Comparison of ENCODE assay signal across 8 cellular contexts in the genomic region with DNA sequence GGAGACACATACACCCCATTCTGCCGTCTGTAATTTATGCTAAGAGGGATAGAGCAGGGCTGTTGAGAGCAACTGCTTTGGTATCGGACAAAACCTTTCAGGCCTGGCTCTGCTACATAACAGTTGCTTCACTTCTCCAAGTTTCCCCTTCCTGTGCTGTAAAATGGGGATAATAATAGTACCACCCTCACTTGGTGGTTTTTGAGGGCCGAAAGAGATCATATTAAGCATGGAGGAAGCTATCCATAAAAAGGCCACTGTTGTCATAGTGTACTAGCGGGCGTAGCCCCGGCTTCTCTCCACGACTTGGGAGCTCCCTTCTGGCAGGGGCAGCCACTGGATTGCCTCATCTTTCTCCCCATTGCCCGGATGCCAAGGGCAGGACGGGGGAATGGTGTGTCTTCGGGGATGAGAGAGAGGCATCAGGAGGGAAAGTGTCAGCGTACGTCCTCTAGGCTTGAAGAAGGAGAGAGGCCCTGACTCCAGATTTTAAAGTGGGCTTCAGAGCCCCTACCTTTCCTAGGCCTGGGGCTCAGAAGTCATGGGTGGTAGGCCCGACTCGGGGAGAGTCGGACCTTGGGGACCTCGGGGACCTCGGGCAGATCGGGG. TPM values are rescaled to one million over a fixed set of nuclear protein-coding genes. Genes with fewer than 3 reads are reported as not detected.
DNase-seq lines count a peak whose midpoint lies in the region; ATAC-seq and TF ChIP-seq lines count a peak whose summit lies in the region.

No MANE protein-coding gene starts in this region.

- TF ChIP-seq CTCF in AG09309 (IDR thresholded peaks at IDR 0.05; ENCODE audit: control insufficient read depth, insufficient read depth, low read depth, low read length, missing control alignments) (no peak), MCF 10A (IDR thresholded peaks at IDR 0.05; ENCODE audit: unreplicated experiment) (no peak), mesothelial cell of epicardium (IDR thresholded peaks at IDR 0.05; ENCODE audit: unreplicated experiment) (no peak)

- peaks cover 33% of the 10 kb centered on the region for H3K36me3 Mint-ChIP-seq in MCF 10A (ENCODE audit: insufficient read depth, unreplicated experiment)
- H3K36me3 Mint-ChIP-seq in mesothelial cell of epicardium, result no peaks in the 10 kb centered on the region

- peaks cover 22% of the 10 kb centered on the region for H3K4me1 Mint-ChIP-seq in MCF 10A (ENCODE audit: insufficient read depth, unreplicated experiment)
- peaks cover 20% of the 10 kb centered on the region for H3K4me1 Mint-ChIP-seq in mesothelial cell of epicardium

- H3K4me3 ChIP-seq in AG09309 (ENCODE audit: control insufficient read depth, low read depth, low read length) (peak overlapping the region; percentile 5), Karpas-422 (ENCODE audit: low read length) (peak overlapping the region; percentile 90)

- H3K27ac Mint-ChIP-seq in MCF 10A (ENCODE audit: low read depth, unreplicated experiment) (peak overlapping the region; percentile 88), mesothelial cell of epicardium (no peak overlapping the region)

- POLR2A ChIA-PET in MCF 10A (lab: Yijun Ruan, JAX), result interaction anchor here (0.9 to 8.0 kb wide), 6 partner anchors 11 to 397 kb away, joined by 3 to 139 read pairs (median 34); a partner anchor contains a TSS

- intact Hi-C loops in MCF 10A (cut with micrococcal nuclease), result no loop called here

- H3K4me3 Mint-ChIP-seq in MCF 10A (ENCODE audit: unreplicated experiment) (peak overlapping the region; percentile 82), mesothelial cell of epicardium (peak overlapping the region; percentile 72)

- H3K36me3 ChIP-seq in Karpas-422 (ENCODE audit: insufficient read depth, low read length), result peaks cover 11% of the 10 kb centered on the region

- peaks cover 38% of the 10 kb centered on the region for H3K4me1 ChIP-seq in Karpas-422 (ENCODE audit: low read length)

- CTCF ChIA-PET in MCF 10A (lab: Yijun Ruan, JAX), result interaction anchor here (0.6 to 2.4 kb wide), 2 partner anchors 35 to 973 kb away, joined by 3 to 6 read pairs; no protein-coding TSS in a partner anchor

- BruUV-seq in MCF 10A (replicated peaks; lab: Mats Ljungman, UMichigan), result TSS peak; percentile 81

- no peaks in the 10 kb centered on the region for H3K27me3 ChIP-seq in Karpas-422 (ENCODE audit: low read length)

- H3K9me2 ChIP-seq in Karpas-422 (replicated peaks; ENCODE audit: insufficient read depth, low read length), result no peaks in the 10 kb centered on the region

- peak overlapping the region; percentile 75; the same call in 1 of the 2 replicates for H2AFZ ChIP-seq in Karpas-422 (ENCODE audit: low read length)

- H3K4me2 ChIP-seq in Karpas-422 (ENCODE audit: low read depth, low read length, poor library complexity, severe bottlenecking), result peak overlapping the region; percentile 98

- H3K79me2 ChIP-seq in Karpas-422 (ENCODE audit: low read length), result peaks cover 37% of the 10 kb centered on the region

- peaks cover 6% of the 10 kb centered on the region; the same call in 1 of the 2 replicates for H4K20me1 ChIP-seq in Karpas-422 (ENCODE audit: insufficient read depth, low read depth, low read length)

- no peaks in the 10 kb centered on the region for H3K27me3 Mint-ChIP-seq in MCF 10A (ENCODE audit: insufficient read depth, unreplicated experiment)
- H3K27me3 Mint-ChIP-seq in mesothelial cell of epicardium (ENCODE audit: low read depth), result peaks cover 38% of the 10 kb centered on the region

- no peak overlapping the region for H3K27ac ChIP-seq in Karpas-422 (ENCODE audit: low read length)

- H3K9me3 Mint-ChIP-seq in MCF 10A (ENCODE audit: unreplicated experiment) (no peaks in the 10 kb centered on the region), mesothelial cell of epicardium (peaks cover 6% of the 10 kb centered on the region)

- no peak for ATAC-seq in HG03108 (IDR thresholded peaks at IDR 0.05; ENCODE audit: unreplicated experiment)
- no peak for ATAC-seq in HG02798 (IDR thresholded peaks at IDR 0.05; ENCODE audit: poor library complexity, unreplicated experiment)

- H3K9ac ChIP-seq in Karpas-422 (ENCODE audit: low read length), result peak overlapping the region; percentile 79

- DNase-seq in AG09309 (ENCODE audit: low read depth) (no peak), Karpas-422 (no peak), MCF 10A (ENCODE audit: unreplicated experiment) (peak; percentile 46), mesothelial cell of epicardium (ENCODE audit: low spot score in 2 of 2, unreplicated experiment in 2 of 2) (no peak), dermis blood vessel endothelial cell (no peak), SW480 (ENCODE audit: low spot score) (no peak)

- no peaks in the 10 kb centered on the region for H3K9me3 ChIP-seq in Karpas-422 (ENCODE audit: low read length)

RNA-seq across cellular contexts. Expression of a gene that starts 0.6 kb away (rescaled TPM):
- 11.6 and 20.8 TPM in 2 replicates for total RNA-seq in Karpas-422 (2014; rRNA removed; shearing (Covaris generic); ENCODE audit: low replicate concordance)
- 49.1 and 52.9 TPM in 2 replicates for total RNA-seq in MCF 10A (2022)
- 5.7 to 6.9 TPM (median 6.1 TPM) in 3 replicates for total RNA-seq in mesothelial cell of epicardium
- 0.42 TPM in 1 of 2 replicates, not detected in the other for total RNA-seq in dermis blood vessel endothelial cell

RNA-seq across cellular contexts. Expression of a gene that starts 52.6 kb away (rescaled TPM):
- total RNA-seq in Karpas-422 (2014; rRNA removed; shearing (Covaris generic); ENCODE audit: low replicate concordance), result 1.5 TPM in 2 replicates
- total RNA-seq in MCF 10A (2022), result 0.63 and 1.1 TPM in 2 replicates
- total RNA-seq in mesothelial cell of epicardium, result 25.0 to 27.2 TPM (median 25.5 TPM) in 3 replicates
- 0.17 and 0.28 TPM in 2 replicates for total RNA-seq in dermis blood vessel endothelial cell

Comparison
In these comparisons a context has a peak if more than half of its experiments do, and no peak if none do; other contexts are left out.
1. RNA of a gene that starts 52.6 kb away (total RNA-seq): 25.0 to 27.2 TPM in mesothelial cell of epicardium; 1.5 TPM in Karpas-422, 0.63 to 1.1 TPM in MCF 10A and 0.17 to 0.28 TPM in dermis blood vessel endothelial cell; every median in the first group is over 10 times any median in the second.